1 cellular context compared by ENCODE assay signal in the genomic region with DNA sequence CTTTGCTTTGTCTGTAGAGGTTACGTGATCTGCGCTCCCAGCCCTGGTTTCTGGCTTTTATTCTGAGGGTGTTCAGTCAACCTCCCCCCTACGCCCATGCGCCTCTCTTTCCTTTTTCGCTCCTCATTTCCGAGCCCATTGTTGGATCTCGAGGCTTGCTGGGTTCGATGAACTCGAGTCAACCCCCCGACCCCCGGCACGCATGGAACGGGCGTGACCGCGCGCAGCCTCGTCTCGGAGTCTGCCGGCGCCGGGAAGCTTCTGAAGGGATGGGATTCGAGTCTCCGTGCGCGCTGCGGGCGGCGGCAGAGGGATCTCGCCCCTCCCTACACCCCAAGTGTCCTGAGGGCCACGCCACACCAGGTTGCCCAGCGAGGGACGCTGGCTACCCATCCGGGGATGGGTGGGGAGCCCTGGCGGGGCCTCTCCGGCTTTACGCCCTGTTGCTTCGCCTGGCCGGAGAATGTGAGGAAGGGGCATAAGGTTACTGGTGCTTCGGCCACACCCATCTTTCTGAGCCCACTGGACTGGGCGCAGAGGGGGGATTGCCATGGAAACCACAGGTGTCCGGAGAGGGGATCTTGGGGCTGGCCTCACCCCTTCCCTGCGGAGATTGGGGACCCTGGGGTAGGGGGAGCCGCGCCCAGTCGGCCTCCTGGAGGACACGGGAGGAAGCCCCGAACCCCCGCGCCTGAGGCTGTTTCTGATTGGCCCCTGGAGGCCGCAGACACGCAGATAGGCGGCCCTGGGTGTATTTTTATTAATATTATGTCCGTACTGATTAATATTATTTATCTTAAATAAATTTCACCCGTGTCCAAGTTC.
TF ChIP-seq lines count a peak whose summit lies in the region.

No MANE protein-coding gene starts in this region.

TF ChIP-seq in HepG2, 621 proteins besides CTCF, POLR2A, EP300 and RAD21:
- TF ChIP-seq RXRA (CRISPR knock-in tag; IDR thresholded peaks at IDR 0.05) (0 out of 2 replicates have a peak, but pooled peaks have one; percentile 20), TCF12 (IDR thresholded peaks at IDR 0.05) (no peak), TCF12 (CRISPR knock-in tag; IDR thresholded peaks at IDR 0.05) (no peak)
